2 cellular contexts compared by ENCODE assay signal in genomic region chr12:45426294-45426693, GRCh38.
TF ChIP-seq lines count a peak whose summit lies in the region.

No MANE protein-coding gene starts in this region.

TF ChIP-seq in IMR-90, 13 proteins besides CTCF, POLR2A, EP300 and RAD21 (continued from another document):
- TF ChIP-seq MXI1 (IDR thresholded peaks at IDR 0.05; ENCODE audit: borderline replicate concordance, low read depth, low read length) = no peak

TF ChIP-seq in SK-N-SH treated with all-trans-retinoic acid at 6 μM for 48 hours, 23 proteins besides CTCF, POLR2A, EP300 and RAD21 (continued from another document):
- TF ChIP-seq, protein P1, sequence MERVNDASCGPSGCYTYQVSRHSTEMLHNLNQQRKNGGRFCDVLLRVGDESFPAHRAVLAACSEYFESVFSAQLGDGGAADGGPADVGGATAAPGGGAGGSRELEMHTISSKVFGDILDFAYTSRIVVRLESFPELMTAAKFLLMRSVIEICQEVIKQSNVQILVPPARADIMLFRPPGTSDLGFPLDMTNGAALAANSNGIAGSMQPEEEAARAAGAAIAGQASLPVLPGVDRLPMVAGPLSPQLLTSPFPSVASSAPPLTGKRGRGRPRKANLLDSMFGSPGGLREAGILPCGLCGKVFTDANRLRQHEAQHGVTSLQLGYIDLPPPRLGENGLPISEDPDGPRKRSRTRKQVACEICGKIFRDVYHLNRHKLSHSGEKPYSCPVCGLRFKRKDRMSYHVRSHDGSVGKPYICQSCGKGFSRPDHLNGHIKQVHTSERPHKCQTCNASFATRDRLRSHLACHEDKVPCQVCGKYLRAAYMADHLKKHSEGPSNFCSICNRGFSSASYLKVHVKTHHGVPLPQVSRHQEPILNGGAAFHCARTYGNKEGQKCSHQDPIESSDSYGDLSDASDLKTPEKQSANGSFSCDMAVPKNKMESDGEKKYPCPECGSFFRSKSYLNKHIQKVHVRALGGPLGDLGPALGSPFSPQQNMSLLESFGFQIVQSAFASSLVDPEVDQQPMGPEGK (CRISPR knock-in tag; IDR thresholded peaks at IDR 0.05; ENCODE audit: borderline replicate concordance) = no peak
- TF ChIP-seq BACH2 (CRISPR knock-in tag; IDR thresholded peaks at IDR 0.05; ENCODE audit: borderline replicate concordance) = no peak
- TF ChIP-seq CREB5 (CRISPR knock-in tag; IDR thresholded peaks at IDR 0.05; ENCODE audit: low read depth) = no peak
- TF ChIP-seq GLIS3 (CRISPR knock-in tag; IDR thresholded peaks at IDR 0.05) = no peak
- no peak for TF ChIP-seq ZNF8 (CRISPR knock-in tag; IDR thresholded peaks at IDR 0.05)
- TF ChIP-seq, protein P2, sequence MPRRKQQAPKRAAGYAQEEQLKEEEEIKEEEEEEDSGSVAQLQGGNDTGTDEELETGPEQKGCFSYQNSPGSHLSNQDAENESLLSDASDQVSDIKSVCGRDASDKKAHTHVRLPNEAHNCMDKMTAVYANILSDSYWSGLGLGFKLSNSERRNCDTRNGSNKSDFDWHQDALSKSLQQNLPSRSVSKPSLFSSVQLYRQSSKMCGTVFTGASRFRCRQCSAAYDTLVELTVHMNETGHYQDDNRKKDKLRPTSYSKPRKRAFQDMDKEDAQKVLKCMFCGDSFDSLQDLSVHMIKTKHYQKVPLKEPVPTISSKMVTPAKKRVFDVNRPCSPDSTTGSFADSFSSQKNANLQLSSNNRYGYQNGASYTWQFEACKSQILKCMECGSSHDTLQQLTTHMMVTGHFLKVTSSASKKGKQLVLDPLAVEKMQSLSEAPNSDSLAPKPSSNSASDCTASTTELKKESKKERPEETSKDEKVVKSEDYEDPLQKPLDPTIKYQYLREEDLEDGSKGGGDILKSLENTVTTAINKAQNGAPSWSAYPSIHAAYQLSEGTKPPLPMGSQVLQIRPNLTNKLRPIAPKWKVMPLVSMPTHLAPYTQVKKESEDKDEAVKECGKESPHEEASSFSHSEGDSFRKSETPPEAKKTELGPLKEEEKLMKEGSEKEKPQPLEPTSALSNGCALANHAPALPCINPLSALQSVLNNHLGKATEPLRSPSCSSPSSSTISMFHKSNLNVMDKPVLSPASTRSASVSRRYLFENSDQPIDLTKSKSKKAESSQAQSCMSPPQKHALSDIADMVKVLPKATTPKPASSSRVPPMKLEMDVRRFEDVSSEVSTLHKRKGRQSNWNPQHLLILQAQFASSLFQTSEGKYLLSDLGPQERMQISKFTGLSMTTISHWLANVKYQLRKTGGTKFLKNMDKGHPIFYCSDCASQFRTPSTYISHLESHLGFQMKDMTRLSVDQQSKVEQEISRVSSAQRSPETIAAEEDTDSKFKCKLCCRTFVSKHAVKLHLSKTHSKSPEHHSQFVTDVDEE (CRISPR knock-in tag; IDR thresholded peaks at IDR 0.05) = no peak
- TF ChIP-seq PPARA (CRISPR knock-in tag; IDR thresholded peaks at IDR 0.05; ENCODE audit: borderline replicate concordance) = no peak
- TF ChIP-seq, protein P3, sequence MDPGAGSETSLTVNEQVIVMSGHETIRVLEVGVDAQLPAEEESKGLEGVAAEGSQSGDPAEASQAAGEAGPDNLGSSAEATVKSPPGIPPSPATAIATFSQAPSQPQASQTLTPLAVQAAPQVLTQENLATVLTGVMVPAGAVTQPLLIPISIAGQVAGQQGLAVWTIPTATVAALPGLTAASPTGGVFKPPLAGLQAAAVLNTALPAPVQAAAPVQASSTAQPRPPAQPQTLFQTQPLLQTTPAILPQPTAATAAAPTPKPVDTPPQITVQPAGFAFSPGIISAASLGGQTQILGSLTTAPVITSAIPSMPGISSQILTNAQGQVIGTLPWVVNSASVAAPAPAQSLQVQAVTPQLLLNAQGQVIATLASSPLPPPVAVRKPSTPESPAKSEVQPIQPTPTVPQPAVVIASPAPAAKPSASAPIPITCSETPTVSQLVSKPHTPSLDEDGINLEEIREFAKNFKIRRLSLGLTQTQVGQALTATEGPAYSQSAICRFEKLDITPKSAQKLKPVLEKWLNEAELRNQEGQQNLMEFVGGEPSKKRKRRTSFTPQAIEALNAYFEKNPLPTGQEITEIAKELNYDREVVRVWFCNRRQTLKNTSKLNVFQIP (CRISPR knock-in tag; IDR thresholded peaks at IDR 0.05; ENCODE audit: borderline replicate concordance, low read depth) = no peak
